ENCODE assay signal across 16 cellular contexts in genomic region chr10:123548779-123549178, GRCh38.
DNase-seq lines count a peak whose midpoint lies in the region; ATAC-seq, FAIRE-seq and TF ChIP-seq lines count a peak whose summit lies in the region.
"Had no signal": no experiment of that assay in that cellular context is flagged by ENCODE, and none has a peak within 500 bp of the region (broad histone marks: within the 10 kb centered on the region; RNA-seq: fewer than 3 reads in every experiment).

No MANE protein-coding gene starts in this region.

- H3K9ac ChIP-seq in K562 (ENCODE audit: insufficient read depth in 1 of 2, low read depth in 2 of 2, low read length in 2 of 2): no peak overlapping the region

- no peak overlapping the region for H3K4me3 Mint-ChIP-seq in activated CD8-positive, alpha-beta T cell treated with anti-CD3 and anti-CD28 coated beads, Interleukin-2, amount 10 ng/mL, durations not matched to agents 7 days and 5 days
- H3K4me3 Mint-ChIP-seq: CD8-positive, alpha-beta memory T cell had no signal

- H3K36me3 ChIP-seq in K562 (ENCODE audit: control insufficient read depth, insufficient read depth, low read length) (no peaks in the 10 kb centered on the region), lung (ENCODE audit: control insufficient read depth in 2 of 2, insufficient read depth in 2 of 2, low read length in 2 of 2) (no peaks in the 10 kb centered on the region)

- H3K9me3 ChIP-seq in K562 (replicated peaks; ENCODE audit: control insufficient read depth, insufficient read depth, low read depth, low read length) (no peaks in the 10 kb centered on the region), lung (ENCODE audit: control insufficient read depth in 2 of 2, insufficient read depth in 1 of 2, low read length in 1 of 2) (no peaks in the 10 kb centered on the region)

- H3K4me2 ChIP-seq in K562 (ENCODE audit: insufficient read depth, low read length): no peak overlapping the region

- H3K36me3 Mint-ChIP-seq in activated CD8-positive, alpha-beta T cell treated with anti-CD3 and anti-CD28 coated beads, Interleukin-2, amount 10 ng/mL, durations not matched to agents 7 days and 5 days (ENCODE audit: low read depth): no peaks in the 10 kb centered on the region

- H3K79me2 ChIP-seq in K562 (ENCODE audit: control insufficient read depth, insufficient read depth, low read length): no peaks in the 10 kb centered on the region

- no peaks in the 10 kb centered on the region for H3K4me1 Mint-ChIP-seq in activated CD8-positive, alpha-beta T cell treated with anti-CD3 and anti-CD28 coated beads, Interleukin-2, amount 10 ng/mL, durations not matched to agents 7 days and 5 days (ENCODE audit: low read depth)
- H3K4me1 Mint-ChIP-seq: CD8-positive, alpha-beta memory T cell had no signal

- no peak overlapping the region for H3K27ac ChIP-seq in K562 (ENCODE audit: extremely low read depth, low read depth, low read length)
- no peak overlapping the region for H3K27ac ChIP-seq in lung (ENCODE audit: low read depth in 1 of 2, low read length in 1 of 2)

- ATAC-seq in K562: no peak
- ATAC-seq in lung (ENCODE audit: insufficient read depth, low FRiP score): no peak
- ATAC-seq in activated CD8-positive, alpha-beta T cell treated with anti-CD3 and anti-CD28 coated beads, Interleukin-2, amount 10 ng/mL, durations not matched to agents 7 days and 5 days: no peak
- ATAC-seq: Panc1 had no signal

- POLR2A ChIA-PET in K562 (lab: Yijun Ruan, JAX): interaction anchor here (1.8 kb wide), 1 partner anchor 9 kb away, joined by 6 read pairs; no protein-coding TSS in a partner anchor
- POLR2A ChIA-PET in activated CD8-positive, alpha-beta T cell treated with anti-CD3 and anti-CD28 coated beads, Interleukin-2, amount 10 ng/mL, durations not matched to agents 7 days and 5 days (lab: Charles Lee): no interaction called here

- no TSS peak for BruUV-seq in K562 (replicated peaks; lab: Mats Ljungman, UMichigan)

- no peak overlapping the region for H2AFZ ChIP-seq in K562 (ENCODE audit: low read depth, low read length)

- FAIRE-seq in K562 (lab: Jason Lieb, UNC): no peak
- FAIRE-seq: A204.1, D721Med had no signal

- H3K4me3 ChIP-seq in K562: no peak overlapping the region
- no peak overlapping the region for H3K4me3 ChIP-seq in lung

- no peak overlapping the region for H3K27ac Mint-ChIP-seq in activated CD8-positive, alpha-beta T cell treated with anti-CD3 and anti-CD28 coated beads, Interleukin-2, amount 10 ng/mL, durations not matched to agents 7 days and 5 days
- H3K27ac Mint-ChIP-seq: CD8-positive, alpha-beta memory T cell had no signal

- no peak for TF ChIP-seq RAD21 in K562 (CRISPR knock-in tag; conservative IDR thresholded peaks at IDR 0.05 in 1 of 2, IDR thresholded peaks at IDR 0.05 in 1 of 2)

- no peak for TF ChIP-seq EP300 in K562 (IDR thresholded peaks at IDR 0.05; ENCODE audit: low read length)

- CTCF ChIA-PET in K562 (lab: Yijun Ruan, JAX; ENCODE audit: low intra/inter-chr PET ratio): no interaction called here
- CTCF ChIA-PET in activated CD8-positive, alpha-beta T cell treated with anti-CD3 and anti-CD28 coated beads, Interleukin-2, amount 10 ng/mL, durations not matched to agents 7 days and 5 days (lab: Charles Lee): no interaction called here

- no peaks in the 10 kb centered on the region for H4K20me1 ChIP-seq in K562 (replicated peaks; ENCODE audit: control insufficient read depth, insufficient read depth, low read length)

- no peak for TF ChIP-seq POLR2A in K562 (conservative IDR thresholded peaks at IDR 0.05)

- intact Hi-C loops in K562 (cut with micrococcal nuclease): no loop called here

- H3K27me3 ChIP-seq in K562 (ENCODE audit: control insufficient read depth in 2 of 2, insufficient read depth in 2 of 2, low read length in 2 of 2): 0 out of 5 replicates have a peak, but pooled peaks cover 0 to 5% of the 10 kb centered on the region in 2 experiments
- H3K27me3 ChIP-seq in lung (ENCODE audit: control insufficient read depth, insufficient read depth): no peaks in the 10 kb centered on the region

- peak; percentile 18 for DNase-seq in ELF-1 (ENCODE audit: low read depth, low spot score)
- DNase-seq in NAMALWA (ENCODE audit: low spot score): peak; percentile 13
- peak in 2 of 4 experiments; percentile 10 to 13 for DNase-seq in K562 (ENCODE audit: extremely low read depth in 1 of 4, low spot score in 3 of 4)
- peak; percentile 4 for DNase-seq in lung (ENCODE audit: low spot score)
- no peak for DNase-seq in GM10266 (ENCODE audit: extremely low spot score)
- DNase-seq in cerebellar cortex (ENCODE audit: low spot score): no peak
- DNase-seq in NCI-H748 (lab: John Stamatoyannopoulos, UW; ENCODE audit: unreplicated experiment): no peak
- DNase-seq in activated CD8-positive, alpha-beta T cell treated with anti-CD3 and anti-CD28 coated beads, Interleukin-2, amount 10 ng/mL, durations not matched to agents 7 days and 5 days: no peak
- DNase-seq: CD8-positive, alpha-beta memory T cell; HCEC 1CT; NCI-H1694 treated with DMSO at 0.1 percent for 48 hours; NCI-H2107; NCI-H510A had no signal

- H3K9me1 ChIP-seq in K562 (ENCODE audit: control insufficient read depth, insufficient read depth, low read length): no peaks in the 10 kb centered on the region

- in situ Hi-C loops in K562 (cut with MboI): no loop called here

- H3K4me1 ChIP-seq in K562 (replicated peaks in 1 of 2; ENCODE audit: control insufficient read depth in 2 of 2, insufficient read depth in 2 of 2, low read length in 2 of 2): peaks cover 0 to 2% of the 10 kb centered on the region in 2 experiments; a peak in 1 of 5 replicates
- no peaks in the 10 kb centered on the region for H3K4me1 ChIP-seq in lung (ENCODE audit: control insufficient read depth in 2 of 2, insufficient read depth in 2 of 2, low read length in 2 of 2)

- H3K27me3 Mint-ChIP-seq in activated CD8-positive, alpha-beta T cell treated with anti-CD3 and anti-CD28 coated beads, Interleukin-2, amount 10 ng/mL, durations not matched to agents 7 days and 5 days (ENCODE audit: low read depth): peaks cover 3% of the 10 kb centered on the region

- H3K9me3 Mint-ChIP-seq in activated CD8-positive, alpha-beta T cell treated with anti-CD3 and anti-CD28 coated beads, Interleukin-2, amount 10 ng/mL, durations not matched to agents 7 days and 5 days (ENCODE audit: insufficient read depth): peaks cover 2% of the 10 kb centered on the region

- 0% methylated on average over 2 of the region's 2 CpGs for WGBS in K562 (ENCODE audit: insufficient coverage, low coverage, missing lambda C conversion rate)
- WGBS in lung, 2 donors: 84 to 100% methylated on average over 1 to 2 of the region's 2 CpGs

- no peak for TF ChIP-seq CTCF in K562 (IDR thresholded peaks at IDR 0.05 in 2 of 3, conservative IDR thresholded peaks at IDR 0.05 in 1 of 3; ENCODE audit: insufficient read depth in 2 of 3, low read depth in 1 of 3, low read length in 3 of 3)
- no peak for TF ChIP-seq CTCF in lung (IDR thresholded peaks at IDR 0.05; ENCODE audit: control extremely low read depth, extremely low read depth)
- no peak for TF ChIP-seq CTCF in GM10266 (IDR thresholded peaks at IDR 0.05; ENCODE audit: control insufficient read depth, insufficient read depth, low read depth, missing control alignments)

TF ChIP-seq in K562, 482 proteins besides CTCF, POLR2A, EP300 and RAD21 (continues in another document):
- no peak for TF ChIP-seq L3MBTL2 (IDR thresholded peaks at IDR 0.05)
- TF ChIP-seq CREB5 (CRISPR knock-in tag; IDR thresholded peaks at IDR 0.05): no peak
- peak; percentile 32 for TF ChIP-seq NFYB (IDR thresholded peaks at IDR 0.05; ENCODE audit: extremely low read depth, insufficient read length)
- TF ChIP-seq RBM17 (IDR thresholded peaks at IDR 0.05; ENCODE audit: borderline replicate concordance, low read depth, low read length): no peak
- TF ChIP-seq ZNF431 (CRISPR knock-in tag; IDR thresholded peaks at IDR 0.05): no peak
- no peak for TF ChIP-seq ZBTB9 (CRISPR knock-in tag; IDR thresholded peaks at IDR 0.05)
- no peak for TF ChIP-seq HIVEP1 (CRISPR knock-in tag; IDR thresholded peaks at IDR 0.05)
- TF ChIP-seq FOXA3 (CRISPR knock-in tag; conservative IDR thresholded peaks at IDR 0.05 in 1 of 2, IDR thresholded peaks at IDR 0.05 in 1 of 2): no peak
- TF ChIP-seq RFX7 (CRISPR knock-in tag; IDR thresholded peaks at IDR 0.05): no peak
- no peak for TF ChIP-seq SMAD3 (CRISPR knock-in tag; conservative IDR thresholded peaks at IDR 0.05)
- TF ChIP-seq ZNF133 (CRISPR knock-in tag; IDR thresholded peaks at IDR 0.05): no peak
- TF ChIP-seq STAT5A (IDR thresholded peaks at IDR 0.05; ENCODE audit: borderline replicate concordance, low read length): no peak
- TF ChIP-seq PHB (CRISPR knock-in tag; IDR thresholded peaks at IDR 0.05): no peak
- peak; percentile 82 for TF ChIP-seq PKNOX1 (IDR thresholded peaks at IDR 0.05)

Comparison
In these comparisons a context has a peak if more than half of its experiments do, and no peak if none do; other contexts are left out.
1. DNase-seq: peak in ELF-1 (single experiment), NAMALWA (single experiment) and lung (single experiment); none in GM10266 (single experiment), cerebellar cortex (single experiment), NCI-H748 (single experiment) and activated CD8-positive, alpha-beta T cell treated with anti-CD3 and anti-CD28 coated beads, Interleukin-2, amount 10 ng/mL, durations not matched to agents 7 days and 5 days (single experiment).